In genomic region chr2:99335911-99336779, GRCh38 we compare ENCODE assay signal across 1 cellular context.
TF ChIP-seq lines count a peak whose summit lies in the region.

A gene with protein sequence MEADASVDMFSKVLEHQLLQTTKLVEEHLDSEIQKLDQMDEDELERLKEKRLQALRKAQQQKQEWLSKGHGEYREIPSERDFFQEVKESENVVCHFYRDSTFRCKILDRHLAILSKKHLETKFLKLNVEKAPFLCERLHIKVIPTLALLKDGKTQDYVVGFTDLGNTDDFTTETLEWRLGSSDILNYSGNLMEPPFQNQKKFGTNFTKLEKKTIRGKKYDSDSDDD (minus strand): TSS chr2:99336333. CDS start chr2:99333210, 3,123 bp downstream.

TF ChIP-seq in K562, 482 proteins besides CTCF, POLR2A, EP300 and RAD21 (continued from another document and continues in another):
- TF ChIP-seq, protein P1, sequence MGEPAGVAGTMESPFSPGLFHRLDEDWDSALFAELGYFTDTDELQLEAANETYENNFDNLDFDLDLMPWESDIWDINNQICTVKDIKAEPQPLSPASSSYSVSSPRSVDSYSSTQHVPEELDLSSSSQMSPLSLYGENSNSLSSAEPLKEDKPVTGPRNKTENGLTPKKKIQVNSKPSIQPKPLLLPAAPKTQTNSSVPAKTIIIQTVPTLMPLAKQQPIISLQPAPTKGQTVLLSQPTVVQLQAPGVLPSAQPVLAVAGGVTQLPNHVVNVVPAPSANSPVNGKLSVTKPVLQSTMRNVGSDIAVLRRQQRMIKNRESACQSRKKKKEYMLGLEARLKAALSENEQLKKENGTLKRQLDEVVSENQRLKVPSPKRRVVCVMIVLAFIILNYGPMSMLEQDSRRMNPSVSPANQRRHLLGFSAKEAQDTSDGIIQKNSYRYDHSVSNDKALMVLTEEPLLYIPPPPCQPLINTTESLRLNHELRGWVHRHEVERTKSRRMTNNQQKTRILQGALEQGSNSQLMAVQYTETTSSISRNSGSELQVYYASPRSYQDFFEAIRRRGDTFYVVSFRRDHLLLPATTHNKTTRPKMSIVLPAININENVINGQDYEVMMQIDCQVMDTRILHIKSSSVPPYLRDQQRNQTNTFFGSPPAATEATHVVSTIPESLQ (CRISPR knock-in tag; IDR thresholded peaks at IDR 0.05) = no peak
- TF ChIP-seq MYC (IDR thresholded peaks at IDR 0.05; ENCODE audit: low read depth, low read length) (peak; percentile 88), MYC (CRISPR knock-in tag; IDR thresholded peaks at IDR 0.05; ENCODE audit: borderline replicate concordance, low read depth) (no peak), TGIF2 (CRISPR knock-in tag; IDR thresholded peaks at IDR 0.05) (no peak), SNRNP70 (optimal IDR thresholded peaks at IDR 0.05; ENCODE audit: low read depth, low read length) (no peak), NCOA4 (IDR thresholded peaks at IDR 0.05; ENCODE audit: partially characterized antibody) (no peak), SMAD2 (IDR thresholded peaks at IDR 0.05; ENCODE audit: low read depth, low read length) (no peak), ZNF347 (CRISPR knock-in tag; IDR thresholded peaks at IDR 0.05; ENCODE audit: low read depth) (no peak), EP400 (IDR thresholded peaks at IDR 0.05) (peak; percentile 84), RFX7 (CRISPR knock-in tag; IDR thresholded peaks at IDR 0.05) (no peak), DPF2 (IDR thresholded peaks at IDR 0.05) (no peak), ZNF561 (CRISPR knock-in tag; conservative IDR thresholded peaks at IDR 0.05) (no peak), ARID2 (IDR thresholded peaks at IDR 0.05) (no peak), ZNF12 (CRISPR knock-in tag; IDR thresholded peaks at IDR 0.05) (no peak), FUS (optimal IDR thresholded peaks at IDR 0.05; ENCODE audit: low read depth, low read length) (no peak), RREB1 (CRISPR knock-in tag; IDR thresholded peaks at IDR 0.05) (0 out of 2 replicates have a peak, but pooled peaks have one; percentile 23), TCF7L2 (IDR thresholded peaks at IDR 0.05; ENCODE audit: low read depth, low read length) (no peak), ZNF431 (CRISPR knock-in tag; IDR thresholded peaks at IDR 0.05) (peak; percentile 58), HDAC3 (IDR thresholded peaks at IDR 0.05; ENCODE audit: borderline replicate concordance, partially characterized antibody) (no peak), MTA1 (IDR thresholded peaks at IDR 0.05; ENCODE audit: borderline replicate concordance) (no peak), PHTF2 (CRISPR knock-in tag; IDR thresholded peaks at IDR 0.05) (no peak), LEF1 (IDR thresholded peaks at IDR 0.05) (no peak), HDGF (IDR thresholded peaks at IDR 0.05) (no peak), HCFC1 (IDR thresholded peaks at IDR 0.05; ENCODE audit: low read depth, low read length) (peak; percentile 99), SMARCA4 (IDR thresholded peaks at IDR 0.05) (no peak), SP2 (IDR thresholded peaks at IDR 0.05; ENCODE audit: extremely low read depth, low read depth, low read length, poor library complexity, severe bottlenecking) (peak; percentile 37), ZNF253 (CRISPR knock-in tag; conservative IDR thresholded peaks at IDR 0.05) (no peak), CCAR2 (IDR thresholded peaks at IDR 0.05; ENCODE audit: low read depth, low read length) (no peak), SP1 (CRISPR knock-in tag; IDR thresholded peaks at IDR 0.05) (peak; percentile 93), ATF3 (IDR thresholded peaks at IDR 0.05) (peak; percentile 31), ATF3 (CRISPR knock-in tag; conservative IDR thresholded peaks at IDR 0.05) (no peak), SMARCA5 (IDR thresholded peaks at IDR 0.05) (no peak), SLC30A9 (CRISPR knock-in tag; IDR thresholded peaks at IDR 0.05) (no peak), ARID4B (CRISPR knock-in tag; IDR thresholded peaks at IDR 0.05) (peak; percentile 76; the same call in 1 of the 2 replicates), BMI1 (IDR thresholded peaks at IDR 0.05; ENCODE audit: low read length) (no peak), BRCA1 (IDR thresholded peaks at IDR 0.05) (no peak), BRCA1 (CRISPR knock-in tag; IDR thresholded peaks at IDR 0.05) (no peak), ZNF354B (CRISPR knock-in tag; IDR thresholded peaks at IDR 0.05) (no peak), ZNF121 (CRISPR knock-in tag; conservative IDR thresholded peaks at IDR 0.05) (no peak), TCF15 (CRISPR knock-in tag; IDR thresholded peaks at IDR 0.05) (no peak), ILF3 (IDR thresholded peaks at IDR 0.05; ENCODE audit: borderline replicate concordance) (no peak), ATF2 (CRISPR knock-in tag; IDR thresholded peaks at IDR 0.05) (no peak)
- TF ChIP-seq, protein P2, sequence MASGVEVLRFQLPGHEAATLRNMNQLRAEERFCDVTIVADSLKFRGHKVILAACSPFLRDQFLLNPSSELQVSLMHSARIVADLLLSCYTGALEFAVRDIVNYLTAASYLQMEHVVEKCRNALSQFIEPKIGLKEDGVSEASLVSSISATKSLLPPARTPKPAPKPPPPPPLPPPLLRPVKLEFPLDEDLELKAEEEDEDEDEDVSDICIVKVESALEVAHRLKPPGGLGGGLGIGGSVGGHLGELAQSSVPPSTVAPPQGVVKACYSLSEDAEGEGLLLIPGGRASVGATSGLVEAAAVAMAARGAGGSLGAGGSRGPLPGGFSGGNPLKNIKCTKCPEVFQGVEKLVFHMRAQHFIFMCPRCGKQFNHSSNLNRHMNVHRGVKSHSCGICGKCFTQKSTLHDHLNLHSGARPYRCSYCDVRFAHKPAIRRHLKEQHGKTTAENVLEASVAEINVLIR (CRISPR knock-in tag; IDR thresholded peaks at IDR 0.05) = no peak
- TF ChIP-seq, protein P3, sequence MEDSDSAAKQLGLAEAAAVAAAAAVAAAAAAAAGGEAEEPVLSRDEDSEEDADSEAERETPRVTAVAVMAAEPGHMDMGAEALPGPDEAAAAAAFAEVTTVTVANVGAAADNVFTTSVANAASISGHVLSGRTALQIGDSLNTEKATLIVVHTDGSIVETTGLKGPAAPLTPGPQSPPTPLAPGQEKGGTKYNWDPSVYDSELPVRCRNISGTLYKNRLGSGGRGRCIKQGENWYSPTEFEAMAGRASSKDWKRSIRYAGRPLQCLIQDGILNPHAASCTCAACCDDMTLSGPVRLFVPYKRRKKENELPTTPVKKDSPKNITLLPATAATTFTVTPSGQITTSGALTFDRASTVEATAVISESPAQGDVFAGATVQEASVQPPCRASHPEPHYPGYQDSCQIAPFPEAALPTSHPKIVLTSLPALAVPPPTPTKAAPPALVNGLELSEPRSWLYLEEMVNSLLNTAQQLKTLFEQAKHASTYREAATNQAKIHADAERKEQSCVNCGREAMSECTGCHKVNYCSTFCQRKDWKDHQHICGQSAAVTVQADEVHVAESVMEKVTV (CRISPR knock-in tag; IDR thresholded peaks at IDR 0.05) = no peak
- TF ChIP-seq, protein P4, sequence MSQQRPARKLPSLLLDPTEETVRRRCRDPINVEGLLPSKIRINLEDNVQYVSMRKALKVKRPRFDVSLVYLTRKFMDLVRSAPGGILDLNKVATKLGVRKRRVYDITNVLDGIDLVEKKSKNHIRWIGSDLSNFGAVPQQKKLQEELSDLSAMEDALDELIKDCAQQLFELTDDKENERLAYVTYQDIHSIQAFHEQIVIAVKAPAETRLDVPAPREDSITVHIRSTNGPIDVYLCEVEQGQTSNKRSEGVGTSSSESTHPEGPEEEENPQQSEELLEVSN (IDR thresholded peaks at IDR 0.05; ENCODE audit: borderline replicate concordance in 1 of 2, extremely low read depth in 1 of 2, insufficient read depth in 1 of 2, insufficient read length in 1 of 2, low read depth in 1 of 2, low read length in 1 of 2, poor library complexity in 1 of 2, severe bottlenecking in 1 of 2) = peak in 1 of 2 experiments; percentile 72
- TF ChIP-seq, protein P5, sequence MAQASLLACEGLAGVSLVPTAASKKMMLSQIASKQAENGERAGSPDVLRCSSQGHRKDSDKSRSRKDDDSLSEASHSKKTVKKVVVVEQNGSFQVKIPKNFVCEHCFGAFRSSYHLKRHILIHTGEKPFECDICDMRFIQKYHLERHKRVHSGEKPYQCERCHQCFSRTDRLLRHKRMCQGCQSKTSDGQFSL (CRISPR knock-in tag; IDR thresholded peaks at IDR 0.05) = no peak
- TF ChIP-seq, protein P5 (tag; IDR thresholded peaks at IDR 0.05) = no peak
